In the genomic region with DNA sequence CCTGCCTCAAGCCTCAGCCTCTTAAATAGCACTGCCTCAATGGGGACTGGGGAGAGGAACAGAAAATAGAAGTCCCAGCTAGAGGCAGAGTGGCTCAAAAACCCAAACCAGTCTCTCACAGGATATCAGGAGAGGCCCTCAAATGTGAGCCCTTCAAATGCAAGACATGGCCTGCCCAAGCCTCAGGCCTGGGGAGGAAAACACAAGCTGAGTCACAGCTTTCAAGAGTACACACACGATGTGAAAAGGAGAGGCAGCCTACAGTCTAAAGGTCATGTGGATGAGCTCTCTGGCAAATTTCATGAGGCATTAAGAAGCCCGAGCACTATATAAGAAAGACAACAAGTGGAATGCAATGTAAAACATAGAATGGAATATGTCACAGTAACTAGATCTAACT, we compare ENCODE assay signal across 18 cellular contexts.
"Had no signal": no experiment of that assay in that cellular context is flagged by ENCODE, and none has a peak within 500 bp of the region (broad histone marks: within the 10 kb centered on the region; RNA-seq: fewer than 3 reads in every experiment).

No MANE protein-coding gene starts in this region.

- H3K79me2 ChIP-seq: parathyroid adenoma had no signal

- H3K4me3 ChIP-seq: ascending aorta, esophagus squamous epithelium, lung, right lobe of liver had no signal

- H3K36me3 ChIP-seq: ascending aorta, esophagus squamous epithelium, right lobe of liver had no signal

- DNase-seq: activated CD4-positive, alpha-beta T cell treated with anti-CD3 and anti-CD28 coated beads, Interleukin-2, amount 10 ng/mL, durations not matched to agents 24 days and 14 days; activated CD8-positive, alpha-beta T cell treated with anti-CD3 and anti-CD28 coated beads for 36 hours; activated naive CD4-positive, alpha-beta T cell treated with anti-CD3 and anti-CD28 coated beads, Interleukin-2, amount 50 U/mL, for 16 hours; activated T-cell treated with anti-CD3 and anti-CD28 coated beads, Interleukin-2, amount 50 U/mL, for 24 hours; cerebellar nuclear complex; cortex of kidney; esophagus squamous epithelium; left colon; right lobe of liver; stimulated activated naive CD4-positive, alpha-beta T cell; T-helper 1 cell; T1000 had no signal

- H3K36me3 Mint-ChIP-seq: mesothelial cell of epicardium; natural killer cell treated with Interleukin-12 subunit alpha and Interleukin-12 subunit beta and Interleukin-15 and Interleukin-18, amount 100 ng/mL, for 72 hours had no signal

- H3K4me1 Mint-ChIP-seq: activated CD4-positive, alpha-beta T cell treated with anti-CD3 and anti-CD28 coated beads, Interleukin-2, amount 10 ng/mL, durations not matched to agents 24 days and 14 days; mesothelial cell of epicardium had no signal

- ATAC-seq: activated CD8-positive, alpha-beta T cell treated with anti-CD3 and anti-CD28 coated beads for 36 hours; left colon; natural killer cell treated with Interleukin-12 subunit alpha and Interleukin-12 subunit beta and Interleukin-15 and Interleukin-18, amount 100 ng/mL, for 72 hours had no signal

- H3K4me1 ChIP-seq: ascending aorta, esophagus squamous epithelium, parathyroid adenoma, right lobe of liver had no signal

- H3K9me3 Mint-ChIP-seq: natural killer cell treated with Interleukin-12 subunit alpha and Interleukin-12 subunit beta and Interleukin-15 and Interleukin-18, amount 100 ng/mL, for 72 hours had no signal

- H3K27ac ChIP-seq: ascending aorta, esophagus squamous epithelium, parathyroid adenoma, right lobe of liver had no signal

- H2AFZ ChIP-seq: parathyroid adenoma had no signal

- H3K27me3 ChIP-seq: ascending aorta, esophagus squamous epithelium, right lobe of liver had no signal

- H3K27me3 Mint-ChIP-seq: activated CD4-positive, alpha-beta T cell treated with anti-CD3 and anti-CD28 coated beads, Interleukin-2, amount 10 ng/mL, durations not matched to agents 24 days and 14 days had no signal

- H3K9me3 ChIP-seq: esophagus squamous epithelium, right lobe of liver had no signal

- H3K4me3 Mint-ChIP-seq: activated CD4-positive, alpha-beta T cell treated with anti-CD3 and anti-CD28 coated beads, Interleukin-2, amount 10 ng/mL, durations not matched to agents 24 days and 14 days; activated CD8-positive, alpha-beta T cell treated with anti-CD3 and anti-CD28 coated beads for 36 hours; activated T-cell treated with anti-CD3 and anti-CD28 coated beads, Interleukin-2, amount 50 U/mL, for 24 hours; mesothelial cell of epicardium; natural killer cell treated with Interleukin-12 subunit alpha and Interleukin-12 subunit beta and Interleukin-15 and Interleukin-18, amount 100 ng/mL, for 72 hours had no signal

- H3K27ac Mint-ChIP-seq: activated CD4-positive, alpha-beta T cell treated with anti-CD3 and anti-CD28 coated beads, Interleukin-2, amount 10 ng/mL, durations not matched to agents 24 days and 14 days; activated CD8-positive, alpha-beta T cell treated with anti-CD3 and anti-CD28 coated beads for 36 hours; activated T-cell treated with anti-CD3 and anti-CD28 coated beads, Interleukin-2, amount 50 U/mL, for 24 hours; activated T-helper 2 cell treated with anti-CD3 and anti-CD28 coated beads, Interferon-gamma antibody, Interleukin-2, Interleukin-4, amounts not matched to agents 10 μg/mL and 5 μg/mL and 100 μg/mL, durations not matched to agents 14 hours and 24 hours and 36 hours; mesothelial cell of epicardium; natural killer cell treated with Interleukin-12 subunit alpha and Interleukin-12 subunit beta and Interleukin-15 and Interleukin-18, amount 100 ng/mL, for 72 hours had no signal
